In genomic region chr16:87953308-87954208, GRCh38 we compare ENCODE assay signal across 9 cellular contexts. TPM values are rescaled to one million over a fixed set of nuclear protein-coding genes. Genes with fewer than 3 reads are reported as not detected.
DNase-seq lines count a peak whose midpoint lies in the region; ATAC-seq and TF ChIP-seq lines count a peak whose summit lies in the region.
"Had no signal": no experiment of that assay in that cellular context is flagged by ENCODE, and none has a peak within 500 bp of the region (broad histone marks: within the 10 kb centered on the region; RNA-seq: fewer than 3 reads in every experiment).

No MANE protein-coding gene starts in this region.

- no peaks in the 10 kb centered on the region for H3K27me3 ChIP-seq in CD8-positive, alpha-beta T cell (ENCODE audit: insufficient read depth, low read length)
- H3K27me3 ChIP-seq in colonic mucosa (no peaks in the 10 kb centered on the region), neural progenitor cell (no peaks in the 10 kb centered on the region)

- no peak overlapping the region for H3K4me2 ChIP-seq in neural progenitor cell

- CTCF ChIA-PET in CD8-positive, alpha-beta T cell (lab: Charles Lee) = interaction anchor here (0.6 kb wide), 1 partner anchor 169 kb away, joined by 3 read pairs; no protein-coding TSS in a partner anchor

- H3K36me3 Mint-ChIP-seq in CD8-positive, alpha-beta T cell = peaks cover 48% of the 10 kb centered on the region
- H3K36me3 Mint-ChIP-seq in neural progenitor cell = peaks cover 13% of the 10 kb centered on the region

- no peak overlapping the region for H2AFZ ChIP-seq in neural progenitor cell (replicated peaks)

- H3K79me2 ChIP-seq in neural progenitor cell (ENCODE audit: low read depth) = peaks cover 70% of the 10 kb centered on the region

- no peaks in the 10 kb centered on the region for H3K9me3 Mint-ChIP-seq in CD8-positive, alpha-beta T cell
- H3K9me3 Mint-ChIP-seq in neural progenitor cell = no peaks in the 10 kb centered on the region

- H3K27me3 Mint-ChIP-seq in CD8-positive, alpha-beta T cell (ENCODE audit: low read depth) = no peaks in the 10 kb centered on the region
- no peaks in the 10 kb centered on the region for H3K27me3 Mint-ChIP-seq in neural progenitor cell (ENCODE audit: insufficient read depth, low read depth)

- no peak for TF ChIP-seq CTCF in CD8-positive, alpha-beta T cell (IDR thresholded peaks at IDR 0.05)
- TF ChIP-seq CTCF in colonic mucosa (IDR thresholded peaks at IDR 0.05) (no peak), neural progenitor cell (IDR thresholded peaks at IDR 0.05) (no peak)

- H3K4me1 ChIP-seq in CD8-positive, alpha-beta T cell (ENCODE audit: insufficient read depth, low read length) = peaks cover 59% of the 10 kb centered on the region
- H3K4me1 ChIP-seq in colonic mucosa (peaks cover 18% of the 10 kb centered on the region), neural progenitor cell (peaks cover 22% of the 10 kb centered on the region)

- peaks cover 46% of the 10 kb centered on the region for H4K20me1 ChIP-seq in neural progenitor cell (ENCODE audit: low read depth)

- no peaks in the 10 kb centered on the region for H3K9me3 ChIP-seq in CD8-positive, alpha-beta T cell (ENCODE audit: low read length)
- H3K9me3 ChIP-seq in colonic mucosa (no peaks in the 10 kb centered on the region), neural progenitor cell (ENCODE audit: low read depth) (no peaks in the 10 kb centered on the region)

- no peak for DNase-seq in CD8-positive, alpha-beta T cell
- DNase-seq in MV-4-11 (lab: John Stamatoyannopoulos, UW) (peak; percentile 39), colonic mucosa (no peak), neural progenitor cell (ENCODE audit: low spot score) (no peak), GM19238 (ENCODE audit: insufficient read length, low spot score) (no peak), NCI-H2081 (lab: John Stamatoyannopoulos, UW) (no peak)
- DNase-seq: NCI-H2107 had no signal

- POLR2A ChIA-PET in CD8-positive, alpha-beta T cell (lab: Charles Lee) = no interaction called here

- H3K27ac Mint-ChIP-seq in CD8-positive, alpha-beta T cell = peak overlapping the region; percentile 83
- H3K27ac Mint-ChIP-seq in neural progenitor cell = peak overlapping the region; percentile 16

- intact Hi-C loops in CD8-positive, alpha-beta T cell (cut with DNase I, micrococcal nuclease) = loop anchor here (10.0 kb wide), 3 partner anchors 731 to 1291 kb away; partner anchors contain the start of genes CTU2 (in 1 of the 2), RNF166 (in 1 of the 2) and SNAI3 (in 1 of the 2)
- intact Hi-C loops in colonic mucosa (cut with DNase I) = no loop called here

- no peak overlapping the region for H3K4me3 ChIP-seq in CD8-positive, alpha-beta T cell (ENCODE audit: low read depth, low read length)
- H3K4me3 ChIP-seq in colonic mucosa (no peak overlapping the region), neural progenitor cell (no peak overlapping the region)

- peaks cover 11% of the 10 kb centered on the region for H3K36me3 ChIP-seq in CD8-positive, alpha-beta T cell (ENCODE audit: insufficient read depth, low read length)
- H3K36me3 ChIP-seq in colonic mucosa (no peaks in the 10 kb centered on the region), neural progenitor cell (no peaks in the 10 kb centered on the region)

- no peak for ATAC-seq in CD8-positive, alpha-beta T cell
- ATAC-seq in GM18868 (IDR thresholded peaks at IDR 0.05; ENCODE audit: unreplicated experiment) (no peak), HG03460 (IDR thresholded peaks at IDR 0.05; ENCODE audit: unreplicated experiment) (no peak)

- peak overlapping the region in 1 of 2 donors; percentile 24 for H3K9ac ChIP-seq in colonic mucosa (ENCODE audit: low read depth in 2 of 2, low read length in 2 of 2)
- peak overlapping the region; percentile 3 for H3K9ac ChIP-seq in neural progenitor cell

- H3K27ac ChIP-seq in CD8-positive, alpha-beta T cell (ENCODE audit: low read depth, low read length) = no peak overlapping the region
- H3K27ac ChIP-seq in colonic mucosa (peak overlapping the region; percentile 50), neural progenitor cell (no peak overlapping the region)

- peak overlapping the region; percentile 50 for H3K4me3 Mint-ChIP-seq in CD8-positive, alpha-beta T cell
- H3K4me3 Mint-ChIP-seq in neural progenitor cell = peak overlapping the region; percentile 63

- H3K4me1 Mint-ChIP-seq in CD8-positive, alpha-beta T cell (ENCODE audit: low read depth) = peaks cover 64% of the 10 kb centered on the region
- H3K4me1 Mint-ChIP-seq in neural progenitor cell = peaks cover 33% of the 10 kb centered on the region

- H3F3A ChIP-seq in neural progenitor cell (ENCODE audit: low read depth) = peaks cover 16% of the 10 kb centered on the region

RNA-seq across cellular contexts. Expression of gene BANP, which starts 2.3 kb away (rescaled TPM):
- total RNA-seq in CD8-positive, alpha-beta T cell = 10 to 100 TPM; 55.3 to 60.6 TPM
- total RNA-seq in colonic mucosa (10 to 100 TPM; 18.6 to 29.7 TPM), neural progenitor cell (ENCODE audit: low replicate concordance) (29.0 and 30.4 TPM in 2 replicates)

RNA-seq across cellular contexts. Expression of gene CA5A, which starts 17.2 kb away (rescaled TPM):
- total RNA-seq in CD8-positive, alpha-beta T cell = not detected
- not detected for total RNA-seq in colonic mucosa
- total RNA-seq in neural progenitor cell (ENCODE audit: low replicate concordance) = not detected in 2 replicates
